In genomic region chr3:10198761-10199688, GRCh38 we compare ENCODE assay signal across 8 cellular contexts. TPM values are rescaled to one million over a fixed set of nuclear protein-coding genes. Genes with fewer than 3 reads are reported as not detected.
A peak's percentile ranks its signal among the peaks of the same experiment; 100 is the strongest.
DNase-seq lines count a peak whose midpoint lies in the region; ATAC-seq, FAIRE-seq and TF ChIP-seq lines count a peak whose summit lies in the region.

No MANE protein-coding gene starts in this region.

- no peaks in the 10 kb centered on the region for H3K9me3 Mint-ChIP-seq in CD4-positive, alpha-beta memory T cell
- no peaks in the 10 kb centered on the region for H3K9me3 Mint-ChIP-seq in endodermal cell

- peaks cover 6% of the 10 kb centered on the region for H3K36me3 ChIP-seq in CD4-positive, alpha-beta memory T cell (ENCODE audit: insufficient read depth, low read length)
- no peaks in the 10 kb centered on the region for H3K36me3 ChIP-seq in endodermal cell (ENCODE audit: control insufficient read depth, insufficient read depth, low read length)
- H3K36me3 ChIP-seq in small intestine (ENCODE audit: control insufficient read depth in 2 of 2, insufficient read depth in 2 of 2, low read length in 2 of 2) = no peaks in the 10 kb centered on the region

- intact Hi-C loops in CD4-positive, alpha-beta memory T cell (cut with micrococcal nuclease) = loop anchor here (1.0 to 2.0 kb wide), 4 partner anchors 13 to 56 kb away; partner anchors contain the start of gene TATDN2

- H3K9me3 ChIP-seq in CD4-positive, alpha-beta memory T cell (ENCODE audit: control insufficient read depth in 1 of 2, low read length in 2 of 2) = no peaks in the 10 kb centered on the region
- no peaks in the 10 kb centered on the region for H3K9me3 ChIP-seq in endodermal cell (ENCODE audit: control insufficient read depth, low read length)
- no peaks in the 10 kb centered on the region for H3K9me3 ChIP-seq in small intestine (ENCODE audit: control insufficient read depth, low read depth)

- CTCF ChIA-PET in CD4-positive, alpha-beta memory T cell (lab: Charles Lee; ENCODE audit: partially characterized antibody) = interaction anchor here (0.6 to 1.4 kb wide), 13 partner anchors 13 to 49 kb away, joined by 3 to 7 read pairs (median 3); partner anchors contain the start of gene TATDN2

- H3K4me3 ChIP-seq in CD4-positive, alpha-beta memory T cell (ENCODE audit: low read length in 2 of 2) = peak overlapping the region; percentile 2 to 21
- H3K4me3 ChIP-seq in HL-60 (replicated peaks; ENCODE audit: insufficient read depth, low read length) (no peak overlapping the region), endodermal cell (ENCODE audit: low read length) (no peak overlapping the region), small intestine (ENCODE audit: low read depth in 1 of 2, low read length in 2 of 2) (no peak overlapping the region)

- no peaks in the 10 kb centered on the region for H3K27me3 Mint-ChIP-seq in CD4-positive, alpha-beta memory T cell
- no peaks in the 10 kb centered on the region for H3K27me3 Mint-ChIP-seq in endodermal cell (ENCODE audit: insufficient read depth)

- H3K36me3 Mint-ChIP-seq in CD4-positive, alpha-beta memory T cell = peaks cover 15 to 17% of the 10 kb centered on the region in 2 donors
- H3K36me3 Mint-ChIP-seq in endodermal cell (ENCODE audit: low read depth) = no peaks in the 10 kb centered on the region

- peaks cover 42 to 81% (median 63%) of the 10 kb centered on the region in 4 donors for H3K4me1 Mint-ChIP-seq in CD4-positive, alpha-beta memory T cell
- peaks cover 4% of the 10 kb centered on the region for H3K4me1 Mint-ChIP-seq in endodermal cell

- DNase-seq in CD4-positive, alpha-beta memory T cell = peak; percentile 76 to 95 (median 80)
- DNase-seq in HL-60 (ENCODE audit: low read depth in 1 of 2, low spot score in 1 of 2) = peak in 1 of 2 experiments; percentile 76
- DNase-seq in activated CD4-positive, alpha-beta T cell treated with anti-CD3 and anti-CD28 coated beads, Interleukin-2, amount 50 U/mL, for 4 hours = peak; percentile 65 to 74
- DNase-seq in endodermal cell = no peak
- peak; percentile 64 for DNase-seq in small intestine
- no peak for DNase-seq in HuH-7 (ENCODE audit: low spot score)
- DNase-seq in NCI-H748 treated with DMSO at 0.1 percent for 48 hours (lab: John Stamatoyannopoulos, UW) = no peak

- WGBS in endodermal cell (ENCODE audit: insufficient coverage in 1 of 2, insufficient read length in 1 of 2), 2 experiments = 91% methylated on average over 8 to 13 of the region's 13 CpGs
- WGBS in small intestine, 3 donors = 43 to 56% (median 52%) methylated on average over 13 of the region's 13 CpGs

- no peaks in the 10 kb centered on the region for H3K27me3 ChIP-seq in CD4-positive, alpha-beta memory T cell (ENCODE audit: insufficient read depth, low read length)
- no peaks in the 10 kb centered on the region for H3K27me3 ChIP-seq in HL-60 (ENCODE audit: insufficient read depth, poor library complexity, severe bottlenecking)
- H3K27me3 ChIP-seq in endodermal cell (ENCODE audit: control insufficient read depth, insufficient read depth, low read length, poor library complexity, severe bottlenecking) = no peaks in the 10 kb centered on the region
- H3K27me3 ChIP-seq in small intestine (ENCODE audit: control insufficient read depth in 2 of 2, insufficient read depth in 2 of 2, low read length in 2 of 2) = no peaks in the 10 kb centered on the region

- peak; percentile 54 for ATAC-seq in GM21360 (IDR thresholded peaks at IDR 0.05; ENCODE audit: unreplicated experiment)

- H3K27ac ChIP-seq in CD4-positive, alpha-beta memory T cell (ENCODE audit: low read depth, low read length) = peak overlapping the region; percentile 88
- peak overlapping the region; percentile 60 for H3K27ac ChIP-seq in HL-60 (replicated peaks)
- H3K27ac ChIP-seq in endodermal cell (ENCODE audit: low read depth, low read length) = peak overlapping the region; percentile 7
- peak overlapping the region in 1 of 2 donors; percentile 67 for H3K27ac ChIP-seq in small intestine (ENCODE audit: low read depth in 1 of 2, low read length in 1 of 2)

- TF ChIP-seq CTCF in HL-60 (IDR thresholded peaks at IDR 0.05; ENCODE audit: insufficient read depth, low read length) = no peak
- TF ChIP-seq CTCF in endodermal cell (conservative IDR thresholded peaks at IDR 0.05) = no peak

- H3K4me3 Mint-ChIP-seq in CD4-positive, alpha-beta memory T cell = peak overlapping the region in 7 of 8 donors; percentile 55 to 79 (median 73)
- H3K4me3 Mint-ChIP-seq in endodermal cell = no peak overlapping the region

- no peak for FAIRE-seq in small intestine (lab: Jason Lieb, UNC)

- POLR2A ChIA-PET in CD4-positive, alpha-beta memory T cell (lab: Charles Lee; ENCODE audit: partially characterized antibody) = interaction anchor here (1.0 to 4.5 kb wide), 13 partner anchors 9 to 266 kb away, joined by 3 to 21 read pairs (median 6); partner anchors contain the start of genes IRAK2, TATDN2 and VHL

- peaks cover 84% of the 10 kb centered on the region for H3K4me1 ChIP-seq in CD4-positive, alpha-beta memory T cell (ENCODE audit: insufficient read depth, low read length)
- no peaks in the 10 kb centered on the region for H3K4me1 ChIP-seq in endodermal cell (ENCODE audit: control insufficient read depth, insufficient read depth, low read length)
- peaks cover 3 to 16% of the 10 kb centered on the region in 2 donors for H3K4me1 ChIP-seq in small intestine (ENCODE audit: control insufficient read depth in 2 of 2, insufficient read depth in 1 of 2, low read depth in 1 of 2, low read length in 1 of 2)

- H3K9ac ChIP-seq in endodermal cell (ENCODE audit: extremely low read depth, low read length, poor library complexity, severe bottlenecking) = no peak overlapping the region

- peak overlapping the region; percentile 95 to 99 (median 97) for H3K27ac Mint-ChIP-seq in CD4-positive, alpha-beta memory T cell
- H3K27ac Mint-ChIP-seq in endodermal cell = no peak overlapping the region

RNA-seq across cellular contexts. Expression of gene IRAK2, which starts 34.3 kb away (rescaled TPM):
- 1 to 10 TPM; 4.8 to 5.3 TPM for total RNA-seq in CD4-positive, alpha-beta memory T cell
- 1 to 10 TPM; 4.4 to 5.8 TPM for polyA plus RNA-seq in CD4-positive, alpha-beta memory T cell
- total RNA-seq in endodermal cell = under 1 TPM; 0.26 to 0.40 TPM
- 0.46 TPM for polyA plus RNA-seq in endodermal cell (2013, experiment 1 of 2)
- 0.83 TPM for polyA plus RNA-seq in endodermal cell (2013, experiment 2 of 2)
- 1 to 10 TPM; 2.0 to 6.8 (median 4.2) TPM for polyA plus RNA-seq in small intestine

RNA-seq across cellular contexts. Expression of gene TATDN2, which starts 49.2 kb away (rescaled TPM):
- 10 to 100 TPM; 76.1 to 79.3 TPM for total RNA-seq in CD4-positive, alpha-beta memory T cell
- 10 to 100 TPM in 1 of 2 donors, 1 to 10 TPM in 1; 8.4 to 20.1 TPM for polyA plus RNA-seq in CD4-positive, alpha-beta memory T cell
- 10 to 100 TPM; 34.0 to 34.1 TPM for total RNA-seq in endodermal cell
- polyA plus RNA-seq in endodermal cell (2013, experiment 1 of 2) = 18.5 TPM
- polyA plus RNA-seq in endodermal cell (2013, experiment 2 of 2) = 16.3 TPM
- 10 to 100 TPM; 13.8 to 19.5 (median 15.2) TPM for polyA plus RNA-seq in small intestine

RNA-seq across cellular contexts. Expression of gene VHL, which starts 57.4 kb away (rescaled TPM):
- total RNA-seq in CD4-positive, alpha-beta memory T cell = 10 to 100 TPM; 73.7 to 75.9 TPM
- 10 to 100 TPM in 1 of 2 donors, 1 to 10 TPM in 1; 2.0 to 29.9 TPM for polyA plus RNA-seq in CD4-positive, alpha-beta memory T cell
- 10 to 100 TPM; 60.4 to 71.5 TPM for total RNA-seq in endodermal cell
- 57.1 TPM for polyA plus RNA-seq in endodermal cell (2013, experiment 1 of 2)
- 57.3 TPM for polyA plus RNA-seq in endodermal cell (2013, experiment 2 of 2)
- polyA plus RNA-seq in small intestine = 10 to 100 TPM; 21.9 to 34.0 (median 24.4) TPM

Comparison
In these comparisons a context has a peak if more than half of its experiments do, and no peak if none do; other contexts are left out.
1. DNase-seq: peak in CD4-positive, alpha-beta memory T cell (5 of 5), activated CD4-positive, alpha-beta T cell treated with anti-CD3 and anti-CD28 coated beads, Interleukin-2, amount 50 U/mL, for 4 hours (2 of 2) and small intestine (single experiment); none in endodermal cell (single experiment), HuH-7 (single experiment) and NCI-H748 treated with DMSO at 0.1 percent for 48 hours (single experiment).
2. H3K4me3 ChIP-seq: peak in CD4-positive, alpha-beta memory T cell (2 of 2); none in HL-60 (single experiment), endodermal cell (single experiment) and small intestine (0 of 2).
3. RNA of gene IRAK2, which starts 34.3 kb away (total RNA-seq): 4.8 to 5.3 TPM in CD4-positive, alpha-beta memory T cell; 0.26 to 0.40 TPM in endodermal cell; every median in the first group is over 4 times any median in the second.